Comparison of ENCODE assay signal across 26 cellular contexts in genomic region chr17:74715144-74715543, GRCh38. TPM values are rescaled to one million over a fixed set of nuclear protein-coding genes. Genes with fewer than 3 reads are reported as not detected.
DNase-seq lines count a peak whose midpoint lies in the region; ATAC-seq, FAIRE-seq and TF ChIP-seq lines count a peak whose summit lies in the region.
"Had no signal": no experiment of that assay in that cellular context is flagged by ENCODE, and none has a peak within 500 bp of the region (broad histone marks: within the 10 kb centered on the region; RNA-seq: fewer than 3 reads in every experiment).

No MANE protein-coding gene starts in this region.

- intact Hi-C loops in Caco-2 (cut with micrococcal nuclease; ENCODE audit: unreplicated experiment): loop anchor here (1.0 kb wide), 4 partner anchors 8 to 58 kb away; partner anchors contain the start of gene NHERF1
- intact Hi-C loops in left ventricle myocardium superior (cut with micrococcal nuclease): no loop called here

- peaks cover 17% of the 10 kb centered on the region for H3K4me1 Mint-ChIP-seq in Caco-2 (ENCODE audit: low read depth, unreplicated experiment)
- H3K4me1 Mint-ChIP-seq in astrocyte (ENCODE audit: low read depth, unreplicated experiment): peaks cover 7% of the 10 kb centered on the region
- H3K4me1 Mint-ChIP-seq: neural crest cell had no signal

- H3K9me3 Mint-ChIP-seq in Caco-2 (ENCODE audit: unreplicated experiment) (no peaks in the 10 kb centered on the region), astrocyte (ENCODE audit: unreplicated experiment) (no peaks in the 10 kb centered on the region)
- H3K9me3 Mint-ChIP-seq: activated T-cell treated with anti-CD3 and anti-CD28 coated beads, Interleukin-2, amount 50 U/mL, for 4 hours; CD4-positive, alpha-beta T cell; neural crest cell had no signal

- BruUV-seq in Caco-2 (replicated peaks; lab: Mats Ljungman, UMichigan): no TSS peak

- H3K9ac ChIP-seq in astrocyte (ENCODE audit: low read length): no peak overlapping the region

- CTCF ChIA-PET in Caco-2 (lab: Charles Lee): interaction anchor here (0.6 to 3.3 kb wide), 5 partner anchors 22 to 801 kb away, joined by 3 to 22 read pairs (median 7); partner anchors contain the start of genes RAB37 and TSEN54

- ATAC-seq in GM18907 (IDR thresholded peaks at IDR 0.05; ENCODE audit: unreplicated experiment): no peak
- no peak for ATAC-seq in left ventricle myocardium superior
- ATAC-seq: activated CD4-positive, CD25-positive, alpha-beta regulatory T cell treated with anti-CD3 and anti-CD28 coated beads, Interleukin-2, amount 50 U/mL, for 24 hours; activated T-cell treated with anti-CD3 and anti-CD28 coated beads, Interleukin-2, amount 50 U/mL, for 4 hours had no signal

- H3K27me3 Mint-ChIP-seq in Caco-2 (ENCODE audit: insufficient read depth, unreplicated experiment): no peaks in the 10 kb centered on the region
- H3K27me3 Mint-ChIP-seq in astrocyte (ENCODE audit: low read depth, unreplicated experiment): peaks cover 54% of the 10 kb centered on the region

- peak overlapping the region; percentile 12 for H3K4me3 Mint-ChIP-seq in Caco-2 (ENCODE audit: unreplicated experiment)
- no peak overlapping the region for H3K4me3 Mint-ChIP-seq in astrocyte (ENCODE audit: unreplicated experiment)
- H3K4me3 Mint-ChIP-seq: activated T-cell treated with anti-CD3 and anti-CD28 coated beads, Interleukin-2, amount 50 U/mL, for 4 hours; CD4-positive, alpha-beta T cell; neural crest cell had no signal

- no peaks in the 10 kb centered on the region for H3K79me2 ChIP-seq in astrocyte (ENCODE audit: insufficient read depth, low read length)

- no peaks in the 10 kb centered on the region for H4K20me1 ChIP-seq in astrocyte (ENCODE audit: insufficient read depth, low read length)

- POLR2A ChIA-PET in Caco-2 (lab: Charles Lee): interaction anchor here (0.8 to 1.0 kb wide), 2 partner anchors 22 to 158 kb away, joined by 3 to 4 read pairs; partner anchors contain the start of genes FDXR and RAB37

- FAIRE-seq in astrocyte (lab: Jason Lieb, UNC): no peak
- FAIRE-seq: endometrium, islet of Langerhans had no signal

- H3K4me3 ChIP-seq in Caco-2 (ENCODE audit: low read depth, low read length) (no peak overlapping the region), astrocyte (ENCODE audit: insufficient read depth, low read depth, low read length) (no peak overlapping the region)

- no peak overlapping the region for H3K27ac ChIP-seq in astrocyte (ENCODE audit: low read depth, low read length)
- H3K27ac ChIP-seq: HL-60 had no signal

- DNase-seq in Caco-2 (peak; percentile 90 to 97), NCI-H2196 (lab: John Stamatoyannopoulos, UW; ENCODE audit: unreplicated experiment) (peak; percentile 73), astrocyte (ENCODE audit: low read depth) (peak; percentile 16), myocyte (ENCODE audit: low read depth) (peak; percentile 90), cerebellum (ENCODE audit: low spot score) (no peak), DMS 273 treated with DMSO at 0.1 percent for 48 hours (lab: John Stamatoyannopoulos, UW) (no peak), left ventricle myocardium superior (no peak)
- DNase-seq: activated naive CD4-positive, alpha-beta T cell treated with anti-CD3 and anti-CD28 coated beads, Interleukin-2, amount 50 U/mL, for 16 hours; activated T-cell treated with anti-CD3 and anti-CD28 coated beads, Interleukin-2, amount 50 U/mL, for 4 hours; CD4-positive, alpha-beta T cell; DMS79 treated with DMSO at 0.1 percent for 48 hours; KBM-7; mesenchymal stem cell; NCI-H2081; NCI-H526 treated with DMSO at 0.1 percent for 48 hours; stimulated activated CD8-positive, alpha-beta memory T cell treated with anti-CD3 and anti-CD28 coated beads, Interleukin-4, amount 100 ng/mL, for 48 hours; T-helper 2 cell had no signal

- H3K27ac Mint-ChIP-seq in Caco-2 (ENCODE audit: unreplicated experiment) (peak overlapping the region; percentile 85), astrocyte (ENCODE audit: unreplicated experiment) (no peak overlapping the region)
- H3K27ac Mint-ChIP-seq: CD4-positive, alpha-beta T cell had no signal

- TF ChIP-seq CTCF in Caco-2 (IDR thresholded peaks at IDR 0.05; ENCODE audit: insufficient read depth in 1 of 2, low read depth in 1 of 2, low read length in 1 of 2, severe bottlenecking in 1 of 2, unreplicated experiment in 1 of 2): no peak
- no peak for TF ChIP-seq CTCF in astrocyte (IDR thresholded peaks at IDR 0.05; ENCODE audit: insufficient read depth, low read depth, low read length)

- H3K36me3 ChIP-seq in Caco-2 (ENCODE audit: control insufficient read depth, insufficient read depth, low read length) (no peaks in the 10 kb centered on the region), astrocyte (ENCODE audit: insufficient read depth, low read length) (no peaks in the 10 kb centered on the region)

- H3K36me3 Mint-ChIP-seq in Caco-2 (ENCODE audit: insufficient read depth, unreplicated experiment) (no peaks in the 10 kb centered on the region), astrocyte (ENCODE audit: low read depth, unreplicated experiment) (no peaks in the 10 kb centered on the region)

- no peaks in the 10 kb centered on the region for H3K27me3 ChIP-seq in Caco-2 (replicated peaks; ENCODE audit: control insufficient read depth, insufficient read depth, low read length)
- no peaks in the 10 kb centered on the region for H3K27me3 ChIP-seq in astrocyte (ENCODE audit: insufficient read depth, low read length)

- no peak overlapping the region for H3K4me2 ChIP-seq in astrocyte (ENCODE audit: low read length)

- H2AFZ ChIP-seq in astrocyte (ENCODE audit: low read depth, low read length): no peak overlapping the region

- H3K4me1 ChIP-seq in Caco-2 (peaks cover 37% of the 10 kb centered on the region), astrocyte (ENCODE audit: insufficient read depth, low read length) (peaks cover 4% of the 10 kb centered on the region)

- H3K9me3 ChIP-seq in Caco-2 (no peaks in the 10 kb centered on the region), astrocyte (ENCODE audit: insufficient read depth, low read depth, low read length) (no peaks in the 10 kb centered on the region)

RNA-seq across cellular contexts. Expression of gene CD300LF, which starts 2.4 kb away (rescaled TPM):
- total RNA-seq in Caco-2 (2022) (2.2 and 2.4 TPM in 2 replicates), astrocyte (not detected in 2 replicates), myocyte (0.26 TPM in 1 of 2 replicates, not detected in the other), cerebellum (0.27 TPM), left ventricle myocardium superior (not detected)
- polyA plus RNA-seq in myocyte (2012): not detected
- total RNA-seq: activated T-cell treated with anti-CD3 and anti-CD28 coated beads, Interleukin-2, amount 50 U/mL, for 4 hours; neural crest cell; OCI-LY7; pulmonary artery endothelial cell had no signal
- polyA plus RNA-seq: AG04450 had no signal

RNA-seq across cellular contexts. Expression of gene RAB37, which starts 21.9 kb away (rescaled TPM):
- total RNA-seq in Caco-2 (2022) (12.3 and 14.8 TPM in 2 replicates), astrocyte (0.77 TPM in 1 of 2 replicates, not detected in the other), myocyte (0.57 TPM in 1 of 2 replicates, not detected in the other), cerebellum (0.82 TPM), left ventricle myocardium superior (2.8 TPM)
- 0.48 TPM for polyA plus RNA-seq in myocyte (2012)
- total RNA-seq: neural crest cell had no signal

RNA-seq across cellular contexts. Expression of gene NHERF1, which starts 33.3 kb away (rescaled TPM):
- total RNA-seq in Caco-2 (2022): 204 and 218 TPM in 2 replicates
- total RNA-seq in astrocyte: 27.9 and 36.3 TPM in 2 replicates
- total RNA-seq in myocyte: 54.0 and 63.8 TPM in 2 replicates
- polyA plus RNA-seq in myocyte (2012): 82.5 TPM
- 10.3 TPM for total RNA-seq in cerebellum
- 16.0 TPM for total RNA-seq in left ventricle myocardium superior

Comparison
In these comparisons a context has a peak if more than half of its experiments do, and no peak if none do; other contexts are left out.
1. DNase-seq: peak in Caco-2 (2 of 2), NCI-H2196 (single experiment), astrocyte (single experiment) and myocyte (single experiment); none in cerebellum (single experiment), DMS 273 treated with DMSO at 0.1 percent for 48 hours (single experiment) and left ventricle myocardium superior (single experiment).